In the genomic region with DNA sequence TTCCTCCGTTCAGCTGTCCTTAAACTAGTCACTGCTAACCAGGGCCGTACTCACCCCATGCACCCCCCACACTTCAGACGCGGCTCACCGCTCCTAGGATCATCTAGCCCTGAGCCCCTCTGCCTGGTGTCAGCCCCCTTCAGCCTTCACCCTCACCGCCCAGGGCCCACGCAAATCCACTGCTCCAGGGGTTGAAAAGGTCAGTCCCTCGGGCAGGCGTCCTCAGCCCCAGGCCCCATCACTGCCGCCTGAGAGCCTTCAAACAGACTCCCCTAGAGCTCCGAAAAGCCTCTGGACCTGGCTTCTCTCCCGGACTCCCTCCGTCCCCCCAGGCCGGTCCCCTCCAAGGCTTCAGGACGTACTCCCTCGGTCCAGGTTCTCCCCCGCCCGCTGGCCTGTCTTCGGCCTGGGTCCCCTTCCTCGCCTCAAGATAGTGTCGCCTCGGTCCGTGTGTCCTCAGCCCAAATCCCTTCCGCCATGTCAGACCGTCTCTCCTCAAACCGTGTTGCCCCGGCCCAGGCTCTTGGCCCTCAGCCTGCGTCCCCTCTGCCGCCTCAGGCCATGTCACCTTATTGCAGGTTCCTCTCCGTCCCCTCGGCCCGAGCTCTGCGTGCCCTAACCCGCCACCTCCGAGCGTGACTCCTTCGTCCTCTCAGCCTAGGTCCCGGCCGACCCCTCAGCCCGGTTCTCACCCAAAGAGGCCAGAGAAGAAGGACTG, we compare ENCODE assay signal across 8 cellular contexts. TPM values are rescaled to one million over a fixed set of nuclear protein-coding genes. Genes with fewer than 3 reads are reported as not detected.
DNase-seq lines count a peak whose midpoint lies in the region; ATAC-seq lines count a peak whose summit lies in the region.

No MANE protein-coding gene starts in this region.

- peaks cover 0 to 2% (median 0%) of the 10 kb centered on the region in 7 donors for H3K9me3 Mint-ChIP-seq in CD4-positive, CD25-positive, alpha-beta regulatory T cell
- no peaks in the 10 kb centered on the region for H3K9me3 Mint-ChIP-seq in activated naive CD4-positive, alpha-beta T cell treated with anti-CD3 and anti-CD28 coated beads, Interleukin-2, amount 50 U/mL, for 72 hours
- no peaks in the 10 kb centered on the region for H3K9me3 Mint-ChIP-seq in immature natural killer cell

- H3K27me3 ChIP-seq in CD4-positive, CD25-positive, alpha-beta regulatory T cell (ENCODE audit: control insufficient read depth, insufficient read depth, low read length), result no peaks in the 10 kb centered on the region

- peak overlapping the region; percentile 98 to 99 (median 99) for H3K4me3 Mint-ChIP-seq in CD4-positive, CD25-positive, alpha-beta regulatory T cell
- H3K4me3 Mint-ChIP-seq in immature natural killer cell, result peak overlapping the region; percentile 97 to 98 (median 98)

- H3K27me3 Mint-ChIP-seq in CD4-positive, CD25-positive, alpha-beta regulatory T cell, result peaks cover 7% of the 10 kb centered on the region
- H3K27me3 Mint-ChIP-seq in immature natural killer cell (ENCODE audit: low read depth in 3 of 3), result peaks cover 27 to 36% (median 31%) of the 10 kb centered on the region in 3 donors

- H3K4me3 ChIP-seq in CD4-positive, CD25-positive, alpha-beta regulatory T cell (ENCODE audit: low read depth, low read length), result peak overlapping the region; percentile 78

- DNase-seq in CD4-positive, CD25-positive, alpha-beta regulatory T cell, result no peak
- peak in 1 of 2 donors; percentile 63 for DNase-seq in activated naive CD4-positive, alpha-beta T cell treated with anti-CD3 and anti-CD28 coated beads, Interleukin-2, amount 50 U/mL, for 72 hours (ENCODE audit: low spot score in 2 of 2)
- no peak for DNase-seq in immature natural killer cell
- peak in 2 of 49 donors; percentile 61 to 63 for DNase-seq in substantia nigra (lab: John Stamatoyannopoulos, UW)
- DNase-seq in NCI-H1694 (lab: John Stamatoyannopoulos, UW), result no peak
- no peak for DNase-seq in AG08395 (ENCODE audit: low spot score)
- no peak for DNase-seq in OCI-M2 (lab: John Stamatoyannopoulos, UW; ENCODE audit: unreplicated experiment)

- peaks cover 3% of the 10 kb centered on the region for H3K36me3 ChIP-seq in CD4-positive, CD25-positive, alpha-beta regulatory T cell (ENCODE audit: control insufficient read depth, insufficient read depth, low read length)

- peaks cover 48% of the 10 kb centered on the region for H3K4me1 ChIP-seq in CD4-positive, CD25-positive, alpha-beta regulatory T cell (ENCODE audit: control insufficient read depth, insufficient read depth, low read length, poor library complexity, severe bottlenecking)

- peak overlapping the region; percentile 98 to 99 (median 99) for H3K27ac Mint-ChIP-seq in CD4-positive, CD25-positive, alpha-beta regulatory T cell
- H3K27ac Mint-ChIP-seq in activated naive CD4-positive, alpha-beta T cell treated with anti-CD3 and anti-CD28 coated beads, Interleukin-2, amount 50 U/mL, for 72 hours, result peak overlapping the region; percentile 100
- H3K27ac Mint-ChIP-seq in immature natural killer cell, result peak overlapping the region; percentile 99

- peak overlapping the region; percentile 97 for H3K27ac ChIP-seq in CD4-positive, CD25-positive, alpha-beta regulatory T cell (ENCODE audit: insufficient read depth, low read length, poor library complexity, severe bottlenecking)
- peak overlapping the region; percentile 88 for H3K27ac ChIP-seq in substantia nigra (ENCODE audit: low read depth, low read length, poor library complexity, severe bottlenecking)

- H3K4me1 Mint-ChIP-seq in CD4-positive, CD25-positive, alpha-beta regulatory T cell, result peaks cover 17 to 86% (median 57%) of the 10 kb centered on the region in 4 donors
- H3K4me1 Mint-ChIP-seq in immature natural killer cell, result peaks cover 88 to 93% of the 10 kb centered on the region in 2 donors

- H3K9me3 ChIP-seq in CD4-positive, CD25-positive, alpha-beta regulatory T cell (ENCODE audit: control insufficient read depth in 2 of 2, low read length in 2 of 2), result no peaks in the 10 kb centered on the region

- H3K36me3 Mint-ChIP-seq in CD4-positive, CD25-positive, alpha-beta regulatory T cell, result peaks cover 5% of the 10 kb centered on the region
- peaks cover 10 to 12% of the 10 kb centered on the region in 2 donors for H3K36me3 Mint-ChIP-seq in activated naive CD4-positive, alpha-beta T cell treated with anti-CD3 and anti-CD28 coated beads, Interleukin-2, amount 50 U/mL, for 72 hours
- no peaks in the 10 kb centered on the region for H3K36me3 Mint-ChIP-seq in immature natural killer cell

- ATAC-seq in CD4-positive, CD25-positive, alpha-beta regulatory T cell (ENCODE audit: low read depth in 2 of 2), result no peak
- peak; percentile 1 for ATAC-seq in HG02763 (IDR thresholded peaks at IDR 0.05; ENCODE audit: unreplicated experiment)
- peak in 1 of 2 donors; percentile 0 for ATAC-seq in activated naive CD4-positive, alpha-beta T cell treated with anti-CD3 and anti-CD28 coated beads, Interleukin-2, amount 50 U/mL, for 72 hours

RNA-seq across cellular contexts. Expression of a gene that starts 0.6 kb away (rescaled TPM):
- total RNA-seq in CD4-positive, CD25-positive, alpha-beta regulatory T cell, result 155 TPM
- polyA plus RNA-seq in CD4-positive, CD25-positive, alpha-beta regulatory T cell, result 100 to 1,000 TPM in 1 of 4 donors, 10 to 100 TPM in 3; 87.3 to 101 (median 92.5) TPM
- 10 to 100 TPM; 69.7 to 78.5 TPM for total RNA-seq in activated naive CD4-positive, alpha-beta T cell treated with anti-CD3 and anti-CD28 coated beads, Interleukin-2, amount 50 U/mL, for 72 hours
- 100 to 1,000 TPM; 114 to 177 (median 146) TPM for polyA plus RNA-seq in immature natural killer cell

RNA-seq across cellular contexts. Expression of a gene that starts 30.3 kb away (rescaled TPM):
- 3.5 TPM for total RNA-seq in CD4-positive, CD25-positive, alpha-beta regulatory T cell
- polyA plus RNA-seq in CD4-positive, CD25-positive, alpha-beta regulatory T cell, result 1 to 10 TPM; 2.7 to 6.2 (median 4.0) TPM
- total RNA-seq in activated naive CD4-positive, alpha-beta T cell treated with anti-CD3 and anti-CD28 coated beads, Interleukin-2, amount 50 U/mL, for 72 hours, result 10 to 100 TPM; 15.3 to 24.8 TPM
- 10 to 100 TPM in 1 of 3 donors, 1 to 10 TPM in 2; 5.0 to 25.7 (median 8.9) TPM for polyA plus RNA-seq in immature natural killer cell

RNA-seq across cellular contexts. Expression of a gene that starts 42.6 kb away (rescaled TPM):
- total RNA-seq in CD4-positive, CD25-positive, alpha-beta regulatory T cell, result not detected
- not detected for polyA plus RNA-seq in CD4-positive, CD25-positive, alpha-beta regulatory T cell
- under 1 TPM; 0.11 to 0.41 TPM for total RNA-seq in activated naive CD4-positive, alpha-beta T cell treated with anti-CD3 and anti-CD28 coated beads, Interleukin-2, amount 50 U/mL, for 72 hours
- polyA plus RNA-seq in immature natural killer cell, result not detected

RNA-seq across cellular contexts. Expression of a gene that starts 58.6 kb away (rescaled TPM):
- 0.52 TPM for total RNA-seq in CD4-positive, CD25-positive, alpha-beta regulatory T cell
- under 1 TPM in 3 of 4 donors, not detected in 1; 0.07 to 0.42 (median 0.23) TPM for polyA plus RNA-seq in CD4-positive, CD25-positive, alpha-beta regulatory T cell
- total RNA-seq in activated naive CD4-positive, alpha-beta T cell treated with anti-CD3 and anti-CD28 coated beads, Interleukin-2, amount 50 U/mL, for 72 hours, result under 1 TPM; 0.31 to 0.57 TPM
- polyA plus RNA-seq in immature natural killer cell, result not detected
